In the genomic region with DNA sequence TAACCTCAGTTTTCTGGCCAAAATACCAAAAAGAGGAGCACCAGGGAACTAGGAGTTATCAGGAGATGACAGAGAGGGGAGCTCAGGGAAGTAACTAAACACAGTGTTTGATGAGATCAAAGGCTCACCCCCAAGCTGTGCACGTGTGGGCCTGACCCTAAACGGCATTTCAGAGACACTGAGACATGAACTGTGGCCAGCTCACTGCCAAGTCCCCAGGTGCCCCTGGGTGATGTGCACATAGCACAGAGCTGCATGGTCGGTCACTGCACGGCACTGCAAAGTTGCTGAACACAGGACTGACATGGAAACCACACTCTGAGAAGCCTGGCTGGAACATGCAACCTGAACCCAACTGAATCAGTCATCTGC, we compare ENCODE assay signal across 21 cellular contexts.
"Had no signal": no experiment of that assay in that cellular context is flagged by ENCODE, and none has a peak within 500 bp of the region (broad histone marks: within the 10 kb centered on the region; RNA-seq: fewer than 3 reads in every experiment).

No MANE protein-coding gene starts in this region.

- H3K27ac ChIP-seq: left ventricle myocardium inferior, neutrophil, transverse colon had no signal

- H3K36me3 Mint-ChIP-seq: activated CD8-positive, alpha-beta memory T cell treated with anti-CD3 and anti-CD28 coated beads, Interleukin-2, amount 10 ng/mL, durations not matched to agents 7 days and 5 days; activated naive CD4-positive, alpha-beta T cell treated with anti-CD3 and anti-CD28 coated beads, Interleukin-2, amount 50 U/mL, for 24 hours; brain; naive thymus-derived CD8-positive, alpha-beta T cell; stimulated activated effector memory CD8-positive, alpha-beta T cell treated with anti-CD3 and anti-CD28 coated beads, Interleukin-12 subunit alpha, Interleukin-12 subunit beta, amount 100 ng/mL, for 72 hours had no signal

- H3K27me3 ChIP-seq: transverse colon had no signal

- H3K27ac Mint-ChIP-seq: activated naive CD4-positive, alpha-beta T cell treated with anti-CD3 and anti-CD28 coated beads, Interleukin-2, amount 50 U/mL, for 24 hours; activated T-helper 2 cell treated with anti-CD3 and anti-CD28 coated beads, Interferon-gamma antibody, Interleukin-2, Interleukin-4, amounts not matched to agents 10 μg/mL and 5 μg/mL and 100 μg/mL, durations not matched to agents 14 hours and 24 hours and 36 hours; brain; memory B cell; stimulated activated effector memory CD8-positive, alpha-beta T cell treated with anti-CD3 and anti-CD28 coated beads, Interleukin-12 subunit alpha, Interleukin-12 subunit beta, amount 100 ng/mL, for 72 hours had no signal

- H3K4me3 ChIP-seq: left ventricle myocardium inferior, transverse colon had no signal

- ATAC-seq: stimulated activated effector memory CD8-positive, alpha-beta T cell treated with anti-CD3 and anti-CD28 coated beads, Interleukin-12 subunit alpha, Interleukin-12 subunit beta, amount 100 ng/mL, for 72 hours had no signal

- H3K27me3 Mint-ChIP-seq: activated naive CD4-positive, alpha-beta T cell treated with anti-CD3 and anti-CD28 coated beads, Interleukin-2, amount 50 U/mL, for 24 hours; memory B cell had no signal

- H3K36me3 ChIP-seq: left ventricle myocardium inferior, neutrophil, transverse colon had no signal

- H3K4me3 Mint-ChIP-seq: activated CD8-positive, alpha-beta memory T cell treated with anti-CD3 and anti-CD28 coated beads, Interleukin-2, amount 10 ng/mL, durations not matched to agents 7 days and 5 days; activated naive CD4-positive, alpha-beta T cell treated with anti-CD3 and anti-CD28 coated beads, Interleukin-2, amount 50 U/mL, for 24 hours; brain; central memory CD8-positive, alpha-beta T cell; memory B cell; stimulated activated effector memory CD8-positive, alpha-beta T cell treated with anti-CD3 and anti-CD28 coated beads, Interleukin-12 subunit alpha, Interleukin-12 subunit beta, amount 100 ng/mL, for 72 hours had no signal

- DNase-seq: activated CD4-positive, CD25-positive, alpha-beta regulatory T cell; activated T-cell treated with anti-CD3 and anti-CD28 coated beads, Interleukin-2, amount 50 U/mL, for 1 hour; amygdala; cortex of kidney; effector CD8-positive, alpha-beta T cell; foreskin fibroblast; hypothalamus; left ventricle myocardium inferior; stimulated activated CD4-positive, alpha-beta T cell treated with anti-CD3 and anti-CD28 coated beads, Interleukin-12 subunit alpha, Interleukin-12 subunit beta, amount 100 ng/mL, for 4 hours; stimulated activated CD4-positive, alpha-beta T cell treated with anti-CD3 and anti-CD28 coated beads, Interleukin-2, amount 100 ng/mL, for 24 hours; substantia nigra; transverse colon had no signal

- H3K9me3 ChIP-seq: left ventricle myocardium inferior, neutrophil, transverse colon had no signal

- H3K9me3 Mint-ChIP-seq: activated naive CD4-positive, alpha-beta T cell treated with anti-CD3 and anti-CD28 coated beads, Interleukin-2, amount 50 U/mL, for 24 hours; activated T-helper 2 cell treated with anti-CD3 and anti-CD28 coated beads, Interferon-gamma antibody, Interleukin-2, Interleukin-4, amounts not matched to agents 10 μg/mL and 5 μg/mL and 100 μg/mL, durations not matched to agents 14 hours and 24 hours and 36 hours; brain; central memory CD8-positive, alpha-beta T cell; memory B cell; naive thymus-derived CD8-positive, alpha-beta T cell; stimulated activated effector memory CD8-positive, alpha-beta T cell treated with anti-CD3 and anti-CD28 coated beads, Interleukin-12 subunit alpha, Interleukin-12 subunit beta, amount 100 ng/mL, for 72 hours had no signal

- H3K4me1 ChIP-seq: transverse colon had no signal
